Comparison of ENCODE assay signal across 11 cellular contexts in the genomic region with DNA sequence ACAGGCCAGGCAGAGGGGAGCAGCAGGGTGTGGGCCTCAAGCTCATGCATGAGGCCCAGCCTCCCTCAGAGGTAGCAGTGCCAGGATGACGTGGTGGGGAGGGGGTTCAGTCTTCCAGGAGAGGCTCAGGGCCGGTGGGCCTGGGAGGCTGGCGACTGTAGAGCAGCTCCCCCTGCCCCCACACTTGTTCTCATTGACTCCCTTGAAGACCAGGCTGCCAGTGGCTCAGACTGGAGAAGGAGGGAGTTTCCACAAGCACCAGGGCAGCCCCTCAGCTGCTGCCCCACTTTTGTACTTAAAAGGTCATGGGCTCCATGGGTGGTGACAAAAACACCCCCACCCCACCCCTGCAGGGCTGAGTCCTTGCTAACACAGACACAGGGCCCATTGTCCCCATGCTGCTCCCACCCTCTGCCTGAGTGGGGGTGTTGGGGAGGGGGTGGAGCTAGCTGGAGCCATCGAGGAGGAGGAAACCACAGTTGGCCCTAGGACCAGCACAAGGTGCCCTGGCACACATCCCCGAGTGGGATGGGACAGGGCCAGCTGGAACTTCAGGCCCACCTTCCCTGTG. TPM values are rescaled to one million over a fixed set of nuclear protein-coding genes. Genes with fewer than 3 reads are reported as not detected.
DNase-seq lines count a peak whose midpoint lies in the region; ATAC-seq and TF ChIP-seq lines count a peak whose summit lies in the region.
"Had no signal": no experiment of that assay in that cellular context is flagged by ENCODE, and none has a peak within 500 bp of the region (broad histone marks: within the 10 kb centered on the region; RNA-seq: fewer than 3 reads in every experiment).

No MANE protein-coding gene starts in this region.

- no peak for DNase-seq in activated naive CD8-positive, alpha-beta T cell treated with anti-CD3 and anti-CD28 coated beads, Interleukin-2, amount 50 U/mL, for 24 hours
- no peak for DNase-seq in activated naive CD8-positive, alpha-beta T cell treated with anti-CD3 and anti-CD28 coated beads for 36 hours
- DNase-seq in astrocyte of the hippocampus (ENCODE audit: low read depth, low spot score) = peak; percentile 51
- no peak for DNase-seq in tibial nerve (ENCODE audit: low spot score in 2 of 2)
- no peak for DNase-seq in SW 1271 (lab: John Stamatoyannopoulos, UW)
- no peak for DNase-seq in gastrocnemius medialis
- DNase-seq in GM13976 (ENCODE audit: low spot score) = no peak
- DNase-seq: NCI-H1930; stimulated activated naive B cell treated with anti-CD40 and anti-IgM and Interleukin-4, amounts not matched to agents 10 μg/mL and 1 μg/mL and 100 μg/mL, for 72 hours; T1000 had no signal

- H3K27ac Mint-ChIP-seq in activated naive CD8-positive, alpha-beta T cell treated with anti-CD3 and anti-CD28 coated beads, Interleukin-2, amount 50 U/mL, for 24 hours = peak overlapping the region; percentile 32
- H3K27ac Mint-ChIP-seq in activated naive CD8-positive, alpha-beta T cell treated with anti-CD3 and anti-CD28 coated beads for 36 hours = no peak overlapping the region

- peak; percentile 62 to 90 for TF ChIP-seq EP300 in tibial nerve (IDR thresholded peaks at IDR 0.05)

- in situ Hi-C loops in gastrocnemius medialis (cut with MboI; ENCODE audit: low sequenced_read_pairs in 4 of 4) = loop anchor here in 1 of 4 donors (25.0 kb wide), 1 partner anchor 244 kb away; no protein-coding TSS in a partner anchor
- in situ Hi-C loops in GM13976 (cut with MboI; ENCODE audit: low sequenced_read_pairs, unreplicated experiment) = no loop called here

- intact Hi-C loops in gastrocnemius medialis (cut with DNase I; ENCODE audit: low total_unique reads) = no loop called here

- ATAC-seq in activated naive CD8-positive, alpha-beta T cell treated with anti-CD3 and anti-CD28 coated beads, Interleukin-2, amount 50 U/mL, for 24 hours = peak; percentile 2
- ATAC-seq in gastrocnemius medialis = no peak

- peak in 1 of 2 donors; percentile 33 for TF ChIP-seq POLR2A in tibial nerve (IDR thresholded peaks at IDR 0.05)
- TF ChIP-seq POLR2A in gastrocnemius medialis (IDR thresholded peaks at IDR 0.05) = no peak

- no peak overlapping the region for H3K4me3 Mint-ChIP-seq in activated naive CD8-positive, alpha-beta T cell treated with anti-CD3 and anti-CD28 coated beads, Interleukin-2, amount 50 U/mL, for 24 hours
- no peak overlapping the region for H3K4me3 Mint-ChIP-seq in activated naive CD8-positive, alpha-beta T cell treated with anti-CD3 and anti-CD28 coated beads for 36 hours

- TF ChIP-seq CTCF in tibial nerve (IDR thresholded peaks at IDR 0.05) (no peak), gastrocnemius medialis (IDR thresholded peaks at IDR 0.05 in 4 of 5, conservative IDR thresholded peaks at IDR 0.05 in 1 of 5) (no peak), GM13976 (IDR thresholded peaks at IDR 0.05; ENCODE audit: borderline replicate concordance, control extremely low read depth, extremely low read depth, insufficient read depth, missing control alignments) (no peak)

- H3K27ac ChIP-seq in muscle layer of duodenum (ENCODE audit: low read length) (peak overlapping the region; percentile 36), tibial nerve (peak overlapping the region; percentile 85 to 98 (median 92)), gastrocnemius medialis (no peak overlapping the region)

- H3K9me3 Mint-ChIP-seq in activated naive CD8-positive, alpha-beta T cell treated with anti-CD3 and anti-CD28 coated beads, Interleukin-2, amount 50 U/mL, for 24 hours = no peaks in the 10 kb centered on the region
- H3K9me3 Mint-ChIP-seq in activated naive CD8-positive, alpha-beta T cell treated with anti-CD3 and anti-CD28 coated beads for 36 hours = no peaks in the 10 kb centered on the region
- H3K9me3 Mint-ChIP-seq: stimulated activated naive B cell treated with anti-CD40 and anti-IgM and Interleukin-4, amounts not matched to agents 10 μg/mL and 1 μg/mL and 100 μg/mL, for 72 hours had no signal

- no peak overlapping the region for H3K4me3 ChIP-seq in muscle layer of duodenum (ENCODE audit: low read depth in 1 of 2, low read length in 2 of 2)
- no peak overlapping the region for H3K4me3 ChIP-seq in tibial nerve
- H3K4me3 ChIP-seq in gastrocnemius medialis = no peak overlapping the region

- H3K4me1 ChIP-seq in muscle layer of duodenum (ENCODE audit: control insufficient read depth in 1 of 2, insufficient read depth in 2 of 2, low read length in 2 of 2) (peaks cover 25 to 66% of the 10 kb centered on the region in 2 donors), tibial nerve (peaks cover 0 to 98% (median 68%) of the 10 kb centered on the region in 4 donors), gastrocnemius medialis (peaks cover 5 to 12% of the 10 kb centered on the region in 2 donors)

- no peaks in the 10 kb centered on the region for H3K36me3 Mint-ChIP-seq in activated naive CD8-positive, alpha-beta T cell treated with anti-CD3 and anti-CD28 coated beads, Interleukin-2, amount 50 U/mL, for 24 hours (ENCODE audit: low read depth)
- no peaks in the 10 kb centered on the region for H3K36me3 Mint-ChIP-seq in activated naive CD8-positive, alpha-beta T cell treated with anti-CD3 and anti-CD28 coated beads for 36 hours
- H3K36me3 Mint-ChIP-seq: stimulated activated naive B cell treated with anti-CD40 and anti-IgM and Interleukin-4, amounts not matched to agents 10 μg/mL and 1 μg/mL and 100 μg/mL, for 72 hours had no signal

- H3K36me3 ChIP-seq in muscle layer of duodenum (ENCODE audit: control insufficient read depth in 1 of 2, insufficient read depth in 2 of 2, low read length in 2 of 2) (peaks cover 27 to 55% of the 10 kb centered on the region in 2 donors), tibial nerve (peaks cover 0 to 33% (median 0%) of the 10 kb centered on the region in 3 donors), gastrocnemius medialis (no peaks in the 10 kb centered on the region)

- H3K27me3 Mint-ChIP-seq in activated naive CD8-positive, alpha-beta T cell treated with anti-CD3 and anti-CD28 coated beads, Interleukin-2, amount 50 U/mL, for 24 hours = peaks cover 3% of the 10 kb centered on the region
- peaks cover 3% of the 10 kb centered on the region for H3K27me3 Mint-ChIP-seq in activated naive CD8-positive, alpha-beta T cell treated with anti-CD3 and anti-CD28 coated beads for 36 hours

- WGBS in tibial nerve, 2 donors = 40 to 42% methylated on average over 3 to 5 of the region's 5 CpGs

- H3K27me3 ChIP-seq in muscle layer of duodenum (ENCODE audit: low read depth, low read length) (no peaks in the 10 kb centered on the region), tibial nerve (no peaks in the 10 kb centered on the region), gastrocnemius medialis (no peaks in the 10 kb centered on the region)

- peaks cover 48% of the 10 kb centered on the region for H3K4me1 Mint-ChIP-seq in activated naive CD8-positive, alpha-beta T cell treated with anti-CD3 and anti-CD28 coated beads, Interleukin-2, amount 50 U/mL, for 24 hours
- H3K4me1 Mint-ChIP-seq in activated naive CD8-positive, alpha-beta T cell treated with anti-CD3 and anti-CD28 coated beads for 36 hours = peaks cover 32% of the 10 kb centered on the region

- no peaks in the 10 kb centered on the region for H3K9me3 ChIP-seq in muscle layer of duodenum (ENCODE audit: control insufficient read depth in 1 of 2, low read length in 2 of 2)
- no peaks in the 10 kb centered on the region for H3K9me3 ChIP-seq in tibial nerve
- H3K9me3 ChIP-seq in gastrocnemius medialis = no peaks in the 10 kb centered on the region

RNA-seq across cellular contexts. Expression of a gene that starts 10.5 kb away (rescaled TPM):
- under 1 TPM in 1 of 2 experiments, not detected in 1; 0.31 TPM for total RNA-seq in activated naive CD8-positive, alpha-beta T cell treated with anti-CD3 and anti-CD28 coated beads for 36 hours
- total RNA-seq in tibial nerve (10 to 100 TPM; 32.4 to 90.9 (median 50.8) TPM), gastrocnemius medialis (1 to 10 TPM in 3 of 4 donors, under 1 TPM in 1; 0.66 to 8.0 (median 5.3) TPM)

RNA-seq across cellular contexts. Expression of a gene that starts 26.2 kb away (rescaled TPM):
- 1 to 10 TPM in 1 of 2 experiments, under 1 TPM in 1; 0.95 to 1.3 TPM for total RNA-seq in activated naive CD8-positive, alpha-beta T cell treated with anti-CD3 and anti-CD28 coated beads for 36 hours
- total RNA-seq in tibial nerve (1 to 10 TPM; 1.9 to 4.2 (median 2.5) TPM), gastrocnemius medialis (1 to 10 TPM; 5.4 to 6.7 (median 6.2) TPM)

RNA-seq across cellular contexts. Expression of a gene that starts 40.4 kb away (rescaled TPM):
- total RNA-seq in activated naive CD8-positive, alpha-beta T cell treated with anti-CD3 and anti-CD28 coated beads for 36 hours = 1 to 10 TPM; 8.1 to 8.7 TPM
- total RNA-seq in tibial nerve (10 to 100 TPM; 15.9 to 26.9 (median 22.8) TPM), gastrocnemius medialis (10 to 100 TPM in 2 of 4 donors, 1 to 10 TPM in 2; 5.8 to 15.7 (median 10.3) TPM)

Comparison
In these comparisons a context has a peak if more than half of its experiments do, and no peak if none do; other contexts are left out.
1. H3K27ac ChIP-seq: peak in muscle layer of duodenum (single experiment) and tibial nerve (4 of 4); none in gastrocnemius medialis (0 of 4).